In the genomic region with DNA sequence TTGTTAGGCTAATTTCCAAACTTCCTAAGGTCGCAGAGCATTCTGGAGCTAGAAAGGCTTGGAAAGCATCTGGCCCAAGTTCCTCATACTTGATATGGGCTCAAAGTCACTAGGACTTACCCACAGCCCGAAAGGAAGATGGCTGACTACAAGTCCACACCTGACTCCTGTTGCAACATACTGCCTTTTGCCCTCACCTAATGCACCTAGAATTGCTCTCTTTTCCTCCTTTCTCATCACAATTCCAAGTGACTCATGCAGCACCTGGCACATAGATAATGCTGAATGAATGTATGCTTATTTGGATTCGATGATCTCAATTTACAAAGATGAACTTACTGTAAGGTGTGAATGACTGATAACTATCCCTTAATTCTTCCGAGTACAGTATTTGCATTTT, we compare ENCODE assay signal across 18 cellular contexts.
DNase-seq lines count a peak whose midpoint lies in the region; ATAC-seq and TF ChIP-seq lines count a peak whose summit lies in the region.
"Had no signal": no experiment of that assay in that cellular context is flagged by ENCODE, and none has a peak within 500 bp of the region (broad histone marks: within the 10 kb centered on the region; RNA-seq: fewer than 3 reads in every experiment).

No MANE protein-coding gene starts in this region.

- no peaks in the 10 kb centered on the region for H3K9me3 ChIP-seq in right cardiac atrium (ENCODE audit: control insufficient read depth, low read length)
- H3K9me3 ChIP-seq in mucosa of descending colon, result no peaks in the 10 kb centered on the region
- H3K9me3 ChIP-seq in colonic mucosa, result no peaks in the 10 kb centered on the region
- no peaks in the 10 kb centered on the region for H3K9me3 ChIP-seq in testis
- H3K9me3 ChIP-seq: BLaER1, lower lobe of right lung, neutrophil, SK-N-SH, spleen, upper lobe of left lung had no signal

- intact Hi-C loops in right cardiac atrium (cut with DNase I), result loop anchor here (2.0 to 10.0 kb wide), 5 partner anchors 48 to 173 kb away; a partner anchor contains a TSS
- intact Hi-C loops in left ventricle myocardium superior (cut with micrococcal nuclease), result loop anchor here (5.0 to 10.0 kb wide), 2 partner anchors 55 to 173 kb away; no protein-coding TSS in a partner anchor
- intact Hi-C loops in mucosa of descending colon (cut with DNase I, micrococcal nuclease), result loop anchor here (2.0 to 10.0 kb wide), 2 partner anchors 171 to 175 kb away; no protein-coding TSS in a partner anchor
- intact Hi-C loops in colonic mucosa (cut with DNase I), result loop anchor here (2.0 to 5.0 kb wide), 2 partner anchors 52 to 171 kb away; no protein-coding TSS in a partner anchor
- intact Hi-C loops in testis (cut with DNase I; ENCODE audit: low total_unique reads), result loop anchor here (5.0 kb wide), 1 partner anchor 173 kb away; no protein-coding TSS in a partner anchor

- H3K27me3 ChIP-seq in right cardiac atrium (ENCODE audit: control insufficient read depth, insufficient read depth), result no peaks in the 10 kb centered on the region
- no peaks in the 10 kb centered on the region for H3K27me3 ChIP-seq in colonic mucosa
- no peaks in the 10 kb centered on the region for H3K27me3 ChIP-seq in testis
- H3K27me3 ChIP-seq: BLaER1, neutrophil, spleen, upper lobe of left lung had no signal

- H3K36me3 ChIP-seq in mucosa of descending colon (ENCODE audit: low read depth) (no peaks in the 10 kb centered on the region), colonic mucosa (no peaks in the 10 kb centered on the region), testis (ENCODE audit: low read depth, missing control alignments) (no peaks in the 10 kb centered on the region)
- H3K36me3 ChIP-seq: lower lobe of right lung, neutrophil, spleen had no signal

- 81% methylated on average over 4 of the region's 4 CpGs for WGBS in right cardiac atrium
- 92 to 93% methylated on average over 4 of the region's 4 CpGs for WGBS in testis, 2 donors

- H3K4me3 ChIP-seq in right cardiac atrium (ENCODE audit: low read length), result no peak overlapping the region
- H3K4me3 ChIP-seq in mucosa of descending colon, result no peak overlapping the region
- no peak overlapping the region for H3K4me3 ChIP-seq in colonic mucosa
- no peak overlapping the region for H3K4me3 ChIP-seq in testis
- H3K4me3 ChIP-seq: BLaER1, lower lobe of right lung, spleen, upper lobe of left lung had no signal

- H3K27ac ChIP-seq in right cardiac atrium (ENCODE audit: low read length), result peak overlapping the region; percentile 12
- H3K27ac ChIP-seq in epithelial cell of prostate, result peak overlapping the region; percentile 41
- no peak overlapping the region for H3K27ac ChIP-seq in colonic mucosa
- no peak overlapping the region for H3K27ac ChIP-seq in testis
- H3K27ac ChIP-seq: BLaER1, HL-60, lower lobe of right lung, neutrophil, spleen had no signal

- no peak overlapping the region for H3K9ac ChIP-seq in colonic mucosa (ENCODE audit: low read depth in 2 of 2, low read length in 2 of 2)
- H3K9ac ChIP-seq: BLaER1, SK-N-SH had no signal

- H3K4me1 ChIP-seq in right cardiac atrium (ENCODE audit: control insufficient read depth, insufficient read depth, low read length) (peaks cover 24% of the 10 kb centered on the region), mucosa of descending colon (ENCODE audit: low read depth) (peaks cover 11% of the 10 kb centered on the region), colonic mucosa (no peaks in the 10 kb centered on the region), testis (no peaks in the 10 kb centered on the region)

- no peak for TF ChIP-seq CTCF in mucosa of descending colon (IDR thresholded peaks at IDR 0.05)
- TF ChIP-seq CTCF in colonic mucosa (IDR thresholded peaks at IDR 0.05), result no peak
- TF ChIP-seq CTCF in testis (IDR thresholded peaks at IDR 0.05), result no peak

- ATAC-seq in right cardiac atrium, result no peak
- ATAC-seq in left ventricle myocardium superior, result no peak
- peak; percentile 84 for ATAC-seq in mucosa of descending colon
- ATAC-seq in HG02623 (IDR thresholded peaks at IDR 0.05; ENCODE audit: unreplicated experiment), result no peak

- no peak for TF ChIP-seq POLR2A in testis (IDR thresholded peaks at IDR 0.05)

- DNase-seq in right cardiac atrium (no peak), left ventricle myocardium superior (no peak), epithelial cell of prostate (ENCODE audit: low read depth, low spot score) (peak; percentile 91), mucosa of descending colon (no peak), colonic mucosa (no peak), testis (no peak), RKO (ENCODE audit: low spot score) (no peak)
- DNase-seq: aorta, COR-L47, GOT3, lower lobe of right lung, spleen had no signal

Comparison
In these comparisons a context has a peak if more than half of its experiments do, and no peak if none do; other contexts are left out.
1. H3K27ac ChIP-seq: peak in right cardiac atrium (single experiment) and epithelial cell of prostate (single experiment); none in colonic mucosa (single experiment) and testis (0 of 2).